In genomic region chr2:27003857-27004256, GRCh38 we compare ENCODE assay signal across 1 cellular context.
TF ChIP-seq lines count a peak whose summit lies in the region.

No MANE protein-coding gene starts in this region.

TF ChIP-seq in HepG2, 621 proteins besides CTCF, POLR2A, EP300 and RAD21:
- TF ChIP-seq SALL2 (CRISPR knock-in tag; IDR thresholded peaks at IDR 0.05): no peak
- TF ChIP-seq, protein P1, sequence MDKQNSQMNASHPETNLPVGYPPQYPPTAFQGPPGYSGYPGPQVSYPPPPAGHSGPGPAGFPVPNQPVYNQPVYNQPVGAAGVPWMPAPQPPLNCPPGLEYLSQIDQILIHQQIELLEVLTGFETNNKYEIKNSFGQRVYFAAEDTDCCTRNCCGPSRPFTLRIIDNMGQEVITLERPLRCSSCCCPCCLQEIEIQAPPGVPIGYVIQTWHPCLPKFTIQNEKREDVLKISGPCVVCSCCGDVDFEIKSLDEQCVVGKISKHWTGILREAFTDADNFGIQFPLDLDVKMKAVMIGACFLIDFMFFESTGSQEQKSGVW (CRISPR knock-in tag; IDR thresholded peaks at IDR 0.05; ENCODE audit: borderline replicate concordance): no peak
- peak; percentile 65 for TF ChIP-seq FOSL2 (CRISPR knock-in tag; IDR thresholded peaks at IDR 0.05)
